Comparison of ENCODE assay signal across 14 cellular contexts in the genomic region with DNA sequence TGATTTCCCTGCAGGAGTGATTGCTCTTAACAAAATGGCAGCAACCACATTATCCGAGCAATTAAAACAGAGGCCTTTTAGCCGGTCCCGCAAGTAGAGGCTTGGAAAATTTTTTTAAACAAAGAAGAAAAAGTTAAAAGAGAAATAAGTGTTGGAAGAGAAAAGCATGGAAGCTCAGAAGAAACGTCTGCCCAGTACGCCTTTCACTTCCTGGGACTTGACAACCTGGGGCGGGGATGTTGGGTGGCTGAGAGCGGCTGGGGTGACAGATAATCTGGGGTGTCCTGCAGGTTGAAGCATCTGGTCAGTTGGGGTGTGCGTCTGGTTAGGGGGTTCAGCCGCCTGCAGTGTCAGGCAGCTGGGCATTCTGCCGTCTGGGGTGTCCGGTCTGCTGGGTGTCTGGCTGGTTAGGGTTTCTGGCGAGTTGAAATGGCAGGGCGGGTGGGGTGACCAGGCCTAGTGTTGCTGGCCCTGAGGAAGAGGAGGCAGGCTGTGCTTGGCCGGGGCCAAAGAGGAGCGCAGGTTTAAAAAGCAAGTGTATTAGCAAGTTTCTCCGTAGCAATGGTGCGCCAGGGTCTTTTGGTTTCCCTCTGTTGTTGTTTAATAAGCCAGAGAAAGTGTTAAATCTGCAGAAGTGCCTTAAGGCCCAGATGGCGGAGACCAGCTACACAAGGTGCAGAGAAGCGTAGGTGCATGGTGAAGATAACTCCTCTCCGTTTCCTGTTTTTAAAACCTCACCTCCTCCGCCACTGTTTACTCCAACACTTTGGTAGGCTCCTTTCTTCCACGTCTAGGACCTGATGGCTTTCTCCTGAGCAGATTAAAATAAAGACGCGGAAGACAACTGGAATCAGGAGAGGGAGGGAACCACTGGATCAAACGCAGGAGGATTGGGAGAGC. TPM values are rescaled to one million over a fixed set of nuclear protein-coding genes. Genes with fewer than 3 reads are reported as not detected.
DNase-seq lines count a peak whose midpoint lies in the region; ATAC-seq and TF ChIP-seq lines count a peak whose summit lies in the region.
"Had no signal": no experiment of that assay in that cellular context is flagged by ENCODE, and none has a peak within 500 bp of the region (broad histone marks: within the 10 kb centered on the region; RNA-seq: fewer than 3 reads in every experiment).

No MANE protein-coding gene starts in this region.

- H3K4me3 ChIP-seq in hepatocyte (peak overlapping the region; percentile 41), thoracic aorta (peak overlapping the region; percentile 76), brain microvascular endothelial cell (ENCODE audit: low read depth, low read length) (no peak overlapping the region)
- H3K4me3 ChIP-seq: upper lobe of right lung had no signal

- intact Hi-C loops in activated T-helper 1 cell treated with anti-CD3 and anti-CD28 coated beads, Interleukin-12 subunit alpha, Interleukin-12 subunit beta, Interleukin-2, Interleukin-4 antibody, amounts not matched to agents 30 ng/mL and 10 ng/mL and 1 ng/mL, durations not matched to agents 14 hours and 24 hours and 36 hours (cut with micrococcal nuclease), result no loop called here

- peak overlapping the region; percentile 41 for H3K27ac Mint-ChIP-seq in activated naive CD4-positive, alpha-beta T cell treated with anti-CD3 and anti-CD28 coated beads, Interleukin-2, amount 50 U/mL, for 24 hours
- peak overlapping the region; percentile 76 for H3K27ac Mint-ChIP-seq in activated T-helper 1 cell treated with anti-CD3 and anti-CD28 coated beads, Interleukin-12 subunit alpha, Interleukin-12 subunit beta, Interleukin-2, Interleukin-4 antibody, amounts not matched to agents 30 ng/mL and 10 ng/mL and 1 ng/mL, durations not matched to agents 14 hours and 24 hours and 36 hours
- H3K27ac Mint-ChIP-seq: memory B cell had no signal

- no peak for TF ChIP-seq CTCF in hepatocyte (IDR thresholded peaks at IDR 0.05; ENCODE audit: poor library complexity)
- no peak for TF ChIP-seq CTCF in thoracic aorta (IDR thresholded peaks at IDR 0.05)
- no peak for TF ChIP-seq CTCF in brain microvascular endothelial cell (IDR thresholded peaks at IDR 0.05; ENCODE audit: low read depth, low read length, missing control alignments)

- peaks cover 9% of the 10 kb centered on the region for H3K36me3 Mint-ChIP-seq in activated naive CD4-positive, alpha-beta T cell treated with anti-CD3 and anti-CD28 coated beads, Interleukin-2, amount 50 U/mL, for 24 hours
- H3K36me3 Mint-ChIP-seq in activated T-helper 1 cell treated with anti-CD3 and anti-CD28 coated beads, Interleukin-12 subunit alpha, Interleukin-12 subunit beta, Interleukin-2, Interleukin-4 antibody, amounts not matched to agents 30 ng/mL and 10 ng/mL and 1 ng/mL, durations not matched to agents 14 hours and 24 hours and 36 hours (ENCODE audit: low read depth), result peaks cover 12% of the 10 kb centered on the region

- H2AFZ ChIP-seq in hepatocyte, result no peak overlapping the region

- H3K36me3 ChIP-seq in hepatocyte (replicated peaks; ENCODE audit: insufficient read depth, low read depth) (no peaks in the 10 kb centered on the region), thoracic aorta (no peaks in the 10 kb centered on the region), brain microvascular endothelial cell (replicated peaks) (no peaks in the 10 kb centered on the region)
- H3K36me3 ChIP-seq: upper lobe of right lung had no signal

- H3K27me3 Mint-ChIP-seq in activated naive CD4-positive, alpha-beta T cell treated with anti-CD3 and anti-CD28 coated beads, Interleukin-2, amount 50 U/mL, for 24 hours, result peaks cover 66% of the 10 kb centered on the region
- peaks cover 81% of the 10 kb centered on the region for H3K27me3 Mint-ChIP-seq in activated T-helper 1 cell treated with anti-CD3 and anti-CD28 coated beads, Interleukin-12 subunit alpha, Interleukin-12 subunit beta, Interleukin-2, Interleukin-4 antibody, amounts not matched to agents 30 ng/mL and 10 ng/mL and 1 ng/mL, durations not matched to agents 14 hours and 24 hours and 36 hours (ENCODE audit: insufficient read depth)

- in situ Hi-C loops in brain microvascular endothelial cell (cut with HindIII; ENCODE audit: low pct_ligation_motif_present, low sequenced_read_pairs), result no loop called here

- peak overlapping the region; percentile 92 for H3K27ac ChIP-seq in hepatocyte
- peak overlapping the region; percentile 88 to 95 for H3K27ac ChIP-seq in thoracic aorta
- no peak overlapping the region for H3K27ac ChIP-seq in brain microvascular endothelial cell
- H3K27ac ChIP-seq: upper lobe of right lung had no signal

- H3K4me3 Mint-ChIP-seq in activated naive CD4-positive, alpha-beta T cell treated with anti-CD3 and anti-CD28 coated beads, Interleukin-2, amount 50 U/mL, for 24 hours, result no peak overlapping the region
- no peak overlapping the region for H3K4me3 Mint-ChIP-seq in activated T-helper 1 cell treated with anti-CD3 and anti-CD28 coated beads, Interleukin-12 subunit alpha, Interleukin-12 subunit beta, Interleukin-2, Interleukin-4 antibody, amounts not matched to agents 30 ng/mL and 10 ng/mL and 1 ng/mL, durations not matched to agents 14 hours and 24 hours and 36 hours
- H3K4me3 Mint-ChIP-seq: memory B cell had no signal

- H3K4me1 ChIP-seq in hepatocyte (ENCODE audit: insufficient read depth), result peaks cover 24% of the 10 kb centered on the region
- H3K4me1 ChIP-seq in thoracic aorta (ENCODE audit: control insufficient read depth in 1 of 2, low read depth in 2 of 2), result peaks cover 0 to 47% of the 10 kb centered on the region in 2 donors

- 32% methylated on average over 25 of the region's 25 CpGs for WGBS in hepatocyte (ENCODE audit: low lambda C conversion rate, missing lambda C conversion rate)

- ATAC-seq in thoracic aorta (ENCODE audit: insufficient number of reproducible peaks, low FRiP score, low read depth) (no peak), HG02763 (IDR thresholded peaks at IDR 0.05; ENCODE audit: unreplicated experiment) (no peak)
- ATAC-seq: effector memory CD8-positive, alpha-beta T cell; sciatic nerve; upper lobe of right lung had no signal

- H3K9me2 ChIP-seq in hepatocyte (replicated peaks; ENCODE audit: insufficient read depth), result no peaks in the 10 kb centered on the region

- peak overlapping the region; percentile 77 for H3K4me2 ChIP-seq in hepatocyte

- H3K9me3 ChIP-seq in hepatocyte (ENCODE audit: low read depth), result no peaks in the 10 kb centered on the region
- H3K9me3 ChIP-seq in thoracic aorta, result no peaks in the 10 kb centered on the region
- H3K9me3 ChIP-seq: upper lobe of right lung had no signal

- DNase-seq in activated naive CD4-positive, alpha-beta T cell treated with Interleukin-2 at 50 U/mL for 16 hours, result no peak
- DNase-seq in activated T-helper 1 cell treated with anti-CD3 and anti-CD28 coated beads, Interleukin-12 subunit alpha, Interleukin-12 subunit beta, Interleukin-2, Interleukin-4 antibody, amounts not matched to agents 30 ng/mL and 10 ng/mL and 1 ng/mL, durations not matched to agents 14 hours and 24 hours and 36 hours (ENCODE audit: low spot score), result no peak
- DNase-seq in hepatocyte (ENCODE audit: low spot score) (no peak), thoracic aorta (ENCODE audit: low spot score) (no peak), brain microvascular endothelial cell (no peak), iPS-NIHi7 (ENCODE audit: extremely low spot score) (no peak)
- DNase-seq: activated CD4-positive, alpha-beta T cell treated with anti-CD3 and anti-CD28 coated beads, Interleukin-2, amount 50 U/mL, for 4 hours; effector memory CD8-positive, alpha-beta T cell; Kasumi-1; upper lobe of right lung had no signal

- H4K20me1 ChIP-seq in hepatocyte (ENCODE audit: insufficient read depth, poor library complexity, severe bottlenecking), result no peaks in the 10 kb centered on the region

- H3K79me2 ChIP-seq in hepatocyte, result peaks cover 53% of the 10 kb centered on the region

- peaks cover 9% of the 10 kb centered on the region for H3K9me3 Mint-ChIP-seq in activated naive CD4-positive, alpha-beta T cell treated with anti-CD3 and anti-CD28 coated beads, Interleukin-2, amount 50 U/mL, for 24 hours
- H3K9me3 Mint-ChIP-seq in activated T-helper 1 cell treated with anti-CD3 and anti-CD28 coated beads, Interleukin-12 subunit alpha, Interleukin-12 subunit beta, Interleukin-2, Interleukin-4 antibody, amounts not matched to agents 30 ng/mL and 10 ng/mL and 1 ng/mL, durations not matched to agents 14 hours and 24 hours and 36 hours, result peaks cover 16% of the 10 kb centered on the region

- peaks cover 4% of the 10 kb centered on the region for H3K4me1 Mint-ChIP-seq in activated naive CD4-positive, alpha-beta T cell treated with anti-CD3 and anti-CD28 coated beads, Interleukin-2, amount 50 U/mL, for 24 hours
- peaks cover 16% of the 10 kb centered on the region for H3K4me1 Mint-ChIP-seq in activated T-helper 1 cell treated with anti-CD3 and anti-CD28 coated beads, Interleukin-12 subunit alpha, Interleukin-12 subunit beta, Interleukin-2, Interleukin-4 antibody, amounts not matched to agents 30 ng/mL and 10 ng/mL and 1 ng/mL, durations not matched to agents 14 hours and 24 hours and 36 hours (ENCODE audit: low read depth)

- H3K27me3 ChIP-seq in hepatocyte (peaks cover 81% of the 10 kb centered on the region), thoracic aorta (replicated peaks; ENCODE audit: insufficient read depth) (no peaks in the 10 kb centered on the region), brain microvascular endothelial cell (replicated peaks) (peaks cover 90% of the 10 kb centered on the region)

RNA-seq across cellular contexts. Expression of gene HAND2, which starts 5.6 kb away (rescaled TPM):
- total RNA-seq in activated T-helper 1 cell treated with anti-CD3 and anti-CD28 coated beads, Interleukin-12 subunit alpha, Interleukin-12 subunit beta, Interleukin-2, Interleukin-4 antibody, amounts not matched to agents 30 ng/mL and 10 ng/mL and 1 ng/mL, durations not matched to agents 14 hours and 24 hours and 36 hours, result not detected in 2 replicates
- total RNA-seq in hepatocyte (67.9 and 69.7 TPM in 2 replicates), thoracic aorta (10 to 100 TPM; 25.7 to 28.2 TPM)
- polyA plus RNA-seq in hepatocyte, result 141 and 152 TPM in 2 replicates
- total RNA-seq: upper lobe of right lung had no signal

Comparison
In these comparisons a context has a peak if more than half of its experiments do, and no peak if none do; other contexts are left out.
1. RNA of gene HAND2, which starts 5.6 kb away (total RNA-seq): 67.9 to 69.7 TPM in hepatocyte and 25.7 to 28.2 TPM in thoracic aorta; not detected in activated T-helper 1 cell treated with anti-CD3 and anti-CD28 coated beads, Interleukin-12 subunit alpha, Interleukin-12 subunit beta, Interleukin-2, Interleukin-4 antibody, amounts not matched to agents 30 ng/mL and 10 ng/mL and 1 ng/mL, durations not matched to agents 14 hours and 24 hours and 36 hours; every median in the first group is over 10 times any median in the second.